1 cellular context compared by ENCODE assay signal in genomic region chr16:4788489-4788889, GRCh38.
TF ChIP-seq lines count a peak whose summit lies in the region.

No MANE protein-coding gene starts in this region.

TF ChIP-seq in HepG2, 621 proteins besides CTCF, POLR2A, EP300 and RAD21 (continued from another document):
- peak; percentile 35; the same call in 1 of the 2 replicates for TF ChIP-seq FOXP4 (CRISPR knock-in tag; IDR thresholded peaks at IDR 0.05)
- TF ChIP-seq SAP130 (CRISPR knock-in tag; IDR thresholded peaks at IDR 0.05; ENCODE audit: low read depth) = peak; percentile 27; the same call in 1 of the 2 replicates
- peak; percentile 28 for TF ChIP-seq MNT (IDR thresholded peaks at IDR 0.05)
- TF ChIP-seq HNF1A (IDR thresholded peaks at IDR 0.05; ENCODE audit: low read depth) = 0 out of 2 replicates have a peak, but pooled peaks have one; percentile 19
- no peak for TF ChIP-seq HNF1A (CRISPR knock-in tag; IDR thresholded peaks at IDR 0.05; ENCODE audit: borderline replicate concordance)
- TF ChIP-seq TBX2 (CRISPR knock-in tag; IDR thresholded peaks at IDR 0.05; ENCODE audit: borderline replicate concordance) = peak; percentile 37; the same call in 1 of the 2 replicates
- TF ChIP-seq FOXP1 (IDR thresholded peaks at IDR 0.05) = no peak
- peak; percentile 5; the same call in 1 of the 2 replicates for TF ChIP-seq FOXP1 (CRISPR knock-in tag; IDR thresholded peaks at IDR 0.05)
- TF ChIP-seq MAX (IDR thresholded peaks at IDR 0.05) = peak; percentile 29; the same call in 1 of the 2 replicates
TF ChIP-seq in HepG2: peak in this region for 32.
